8 cellular contexts compared by ENCODE assay signal in the genomic region with DNA sequence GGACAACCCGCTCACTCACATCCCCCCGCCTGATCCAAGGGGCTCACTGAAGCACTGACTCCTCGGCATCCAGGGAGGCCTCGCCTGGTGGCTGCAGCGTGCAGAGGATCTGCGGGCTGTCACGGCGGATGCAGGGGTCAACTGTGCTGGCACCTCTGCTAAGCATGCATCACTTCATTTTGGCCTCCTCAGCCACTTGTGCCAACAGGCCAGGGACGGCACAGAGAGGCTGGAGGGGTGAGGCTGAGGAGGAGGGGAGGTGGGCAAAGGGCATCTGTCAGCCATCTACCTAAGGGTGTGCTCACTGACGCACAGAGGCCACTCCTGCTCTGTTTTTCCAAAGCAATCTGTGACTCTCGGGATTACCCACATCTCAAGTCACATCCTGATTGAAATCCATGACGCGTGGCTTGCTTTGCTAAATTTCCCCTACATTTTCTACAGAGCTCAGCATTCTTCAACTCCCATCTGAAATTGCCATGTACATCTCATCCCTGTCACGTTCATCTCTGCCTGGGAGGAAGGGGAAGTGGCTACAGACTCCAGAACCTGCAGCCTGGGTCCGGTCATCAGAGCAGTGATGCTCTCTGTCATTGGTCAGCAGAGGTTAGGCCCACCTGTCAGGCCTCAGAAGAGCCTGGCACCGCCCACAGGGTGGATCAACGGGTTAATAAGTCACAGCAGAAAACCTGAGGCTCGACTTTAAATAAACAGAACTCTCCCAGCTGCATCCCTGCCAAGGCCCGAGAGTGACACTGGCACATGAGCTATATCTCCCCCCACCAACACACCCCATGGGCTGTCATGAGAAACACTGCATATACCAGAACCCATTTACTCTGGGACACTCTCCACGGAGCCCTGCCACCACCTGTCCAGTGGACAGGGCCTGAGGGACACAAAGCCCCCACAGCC. TPM values are rescaled to one million over a fixed set of nuclear protein-coding genes. Genes with fewer than 3 reads are reported as not detected.
DNase-seq lines count a peak whose midpoint lies in the region; TF ChIP-seq lines count a peak whose summit lies in the region.

No MANE protein-coding gene starts in this region.

- POLR2A ChIA-PET in activated CD4-positive, alpha-beta memory T cell treated with anti-CD3 and anti-CD28 coated beads for 36 hours (lab: Charles Lee), result interaction anchor here (1.2 to 2.7 kb wide), 3 partner anchors 8 to 16 kb away, joined by 3 to 12 read pairs (median 10); a partner anchor contains a TSS

- H3K9me3 Mint-ChIP-seq in activated CD4-positive, alpha-beta memory T cell treated with anti-CD3 and anti-CD28 coated beads for 36 hours, result no peaks in the 10 kb centered on the region

- H3K9ac ChIP-seq in liver (ENCODE audit: low read depth in 1 of 2, low read length in 2 of 2), result no peak overlapping the region

- H3K27me3 Mint-ChIP-seq in activated CD4-positive, alpha-beta memory T cell treated with anti-CD3 and anti-CD28 coated beads for 36 hours, result no peaks in the 10 kb centered on the region

- H3K4me3 Mint-ChIP-seq in activated CD4-positive, alpha-beta memory T cell treated with anti-CD3 and anti-CD28 coated beads for 36 hours, result no peak overlapping the region

- H3K36me3 ChIP-seq in cardiac muscle cell, result no peaks in the 10 kb centered on the region
- H3K36me3 ChIP-seq in liver (ENCODE audit: control insufficient read depth in 4 of 4, insufficient read depth in 3 of 4, low read depth in 1 of 4, low read length in 3 of 4), result no peaks in the 10 kb centered on the region

- no peaks in the 10 kb centered on the region for H3K36me3 Mint-ChIP-seq in activated CD4-positive, alpha-beta memory T cell treated with anti-CD3 and anti-CD28 coated beads for 36 hours

- H3K4me1 ChIP-seq in cardiac muscle cell (ENCODE audit: low read depth) (peaks cover 49% of the 10 kb centered on the region), liver (ENCODE audit: control insufficient read depth in 4 of 4, insufficient read depth in 4 of 4, low read length in 3 of 4) (peaks cover 62 to 97% (median 95%) of the 10 kb centered on the region in 4 donors)

- H3K9me3 ChIP-seq in cardiac muscle cell (ENCODE audit: low read depth) (no peaks in the 10 kb centered on the region), liver (ENCODE audit: control insufficient read depth in 4 of 4, low read length in 3 of 4) (no peaks in the 10 kb centered on the region)

- 34% methylated on average over 20 of the region's 20 CpGs for WGBS in liver

- peak overlapping the region; percentile 48 for H3K27ac ChIP-seq in cardiac muscle cell
- H3K27ac ChIP-seq in liver (ENCODE audit: low read depth in 1 of 2, low read length in 2 of 2), result peak overlapping the region; percentile 81 to 88

- TF ChIP-seq RAD21 in liver (IDR thresholded peaks at IDR 0.05), result peak; percentile 14 to 24

- H3K4me3 ChIP-seq in cardiac muscle cell (no peak overlapping the region), liver (ENCODE audit: low read depth in 1 of 3, low read length in 3 of 3) (no peak overlapping the region)

- peaks cover 87% of the 10 kb centered on the region for H3K4me1 Mint-ChIP-seq in activated CD4-positive, alpha-beta memory T cell treated with anti-CD3 and anti-CD28 coated beads for 36 hours (ENCODE audit: low read depth)

- TF ChIP-seq CTCF in cardiac muscle cell (IDR thresholded peaks at IDR 0.05; ENCODE audit: low read depth, low read length), result no peak
- TF ChIP-seq CTCF in liver (IDR thresholded peaks at IDR 0.05; ENCODE audit: low read depth, low read length, missing input control), result no peak

- no peak for DNase-seq in cardiac muscle cell (ENCODE audit: low read depth in 1 of 2, low spot score in 1 of 2)
- DNase-seq in cardiac septum (ENCODE audit: low spot score), result no peak
- DNase-seq in activated CD4-positive, alpha-beta memory T cell treated with anti-CD3 and anti-CD28 coated beads for 36 hours, result no peak
- no peak for DNase-seq in NCI-H748 (lab: John Stamatoyannopoulos, UW; ENCODE audit: unreplicated experiment)
- no peak for DNase-seq in DMS153 (lab: John Stamatoyannopoulos, UW)
- no peak for DNase-seq in stimulated activated CD8-positive, alpha-beta memory T cell treated with anti-CD3 and anti-CD28 coated beads, Interleukin-4, amount 100 ng/mL, for 48 hours
- DNase-seq in SIG-M5 (lab: John Stamatoyannopoulos, UW), result no peak

- intact Hi-C loops in cardiac septum (cut with DNase I), result no loop called here
- intact Hi-C loops in activated CD4-positive, alpha-beta memory T cell treated with anti-CD3 and anti-CD28 coated beads for 36 hours (cut with micrococcal nuclease), result no loop called here

- CTCF ChIA-PET in activated CD4-positive, alpha-beta memory T cell treated with anti-CD3 and anti-CD28 coated beads for 36 hours (lab: Charles Lee), result interaction anchor here (0.8 to 11.1 kb wide), 7 partner anchors 8 to 85 kb away, joined by 3 to 91 read pairs (median 6); a partner anchor contains a TSS

- peak overlapping the region; percentile 83 for H3K27ac Mint-ChIP-seq in activated CD4-positive, alpha-beta memory T cell treated with anti-CD3 and anti-CD28 coated beads for 36 hours

- H3K27me3 ChIP-seq in cardiac muscle cell, result no peaks in the 10 kb centered on the region
- H3K27me3 ChIP-seq in liver (ENCODE audit: control insufficient read depth in 4 of 4, insufficient read depth in 4 of 4, low read length in 3 of 4), result no peaks in the 10 kb centered on the region

TF ChIP-seq in liver, 16 proteins besides CTCF, POLR2A, EP300 and RAD21 (continues in another document):
- TF ChIP-seq, protein P1, sequence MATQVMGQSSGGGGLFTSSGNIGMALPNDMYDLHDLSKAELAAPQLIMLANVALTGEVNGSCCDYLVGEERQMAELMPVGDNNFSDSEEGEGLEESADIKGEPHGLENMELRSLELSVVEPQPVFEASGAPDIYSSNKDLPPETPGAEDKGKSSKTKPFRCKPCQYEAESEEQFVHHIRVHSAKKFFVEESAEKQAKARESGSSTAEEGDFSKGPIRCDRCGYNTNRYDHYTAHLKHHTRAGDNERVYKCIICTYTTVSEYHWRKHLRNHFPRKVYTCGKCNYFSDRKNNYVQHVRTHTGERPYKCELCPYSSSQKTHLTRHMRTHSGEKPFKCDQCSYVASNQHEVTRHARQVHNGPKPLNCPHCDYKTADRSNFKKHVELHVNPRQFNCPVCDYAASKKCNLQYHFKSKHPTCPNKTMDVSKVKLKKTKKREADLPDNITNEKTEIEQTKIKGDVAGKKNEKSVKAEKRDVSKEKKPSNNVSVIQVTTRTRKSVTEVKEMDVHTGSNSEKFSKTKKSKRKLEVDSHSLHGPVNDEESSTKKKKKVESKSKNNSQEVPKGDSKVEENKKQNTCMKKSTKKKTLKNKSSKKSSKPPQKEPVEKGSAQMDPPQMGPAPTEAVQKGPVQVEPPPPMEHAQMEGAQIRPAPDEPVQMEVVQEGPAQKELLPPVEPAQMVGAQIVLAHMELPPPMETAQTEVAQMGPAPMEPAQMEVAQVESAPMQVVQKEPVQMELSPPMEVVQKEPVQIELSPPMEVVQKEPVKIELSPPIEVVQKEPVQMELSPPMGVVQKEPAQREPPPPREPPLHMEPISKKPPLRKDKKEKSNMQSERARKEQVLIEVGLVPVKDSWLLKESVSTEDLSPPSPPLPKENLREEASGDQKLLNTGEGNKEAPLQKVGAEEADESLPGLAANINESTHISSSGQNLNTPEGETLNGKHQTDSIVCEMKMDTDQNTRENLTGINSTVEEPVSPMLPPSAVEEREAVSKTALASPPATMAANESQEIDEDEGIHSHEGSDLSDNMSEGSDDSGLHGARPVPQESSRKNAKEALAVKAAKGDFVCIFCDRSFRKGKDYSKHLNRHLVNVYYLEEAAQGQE (IDR thresholded peaks at IDR 0.05), result peak; percentile 88
- peak; percentile 55 for TF ChIP-seq FOXA1 (IDR thresholded peaks at IDR 0.05)
- TF ChIP-seq, protein P2, sequence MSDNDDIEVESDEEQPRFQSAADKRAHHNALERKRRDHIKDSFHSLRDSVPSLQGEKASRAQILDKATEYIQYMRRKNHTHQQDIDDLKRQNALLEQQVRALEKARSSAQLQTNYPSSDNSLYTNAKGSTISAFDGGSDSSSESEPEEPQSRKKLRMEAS (IDR thresholded peaks at IDR 0.05), result peak; percentile 79
- peak; percentile 45 for TF ChIP-seq FOXA2 (IDR thresholded peaks at IDR 0.05)
- peak; percentile 51 for TF ChIP-seq YY1 (IDR thresholded peaks at IDR 0.05)
- TF ChIP-seq, protein P3, sequence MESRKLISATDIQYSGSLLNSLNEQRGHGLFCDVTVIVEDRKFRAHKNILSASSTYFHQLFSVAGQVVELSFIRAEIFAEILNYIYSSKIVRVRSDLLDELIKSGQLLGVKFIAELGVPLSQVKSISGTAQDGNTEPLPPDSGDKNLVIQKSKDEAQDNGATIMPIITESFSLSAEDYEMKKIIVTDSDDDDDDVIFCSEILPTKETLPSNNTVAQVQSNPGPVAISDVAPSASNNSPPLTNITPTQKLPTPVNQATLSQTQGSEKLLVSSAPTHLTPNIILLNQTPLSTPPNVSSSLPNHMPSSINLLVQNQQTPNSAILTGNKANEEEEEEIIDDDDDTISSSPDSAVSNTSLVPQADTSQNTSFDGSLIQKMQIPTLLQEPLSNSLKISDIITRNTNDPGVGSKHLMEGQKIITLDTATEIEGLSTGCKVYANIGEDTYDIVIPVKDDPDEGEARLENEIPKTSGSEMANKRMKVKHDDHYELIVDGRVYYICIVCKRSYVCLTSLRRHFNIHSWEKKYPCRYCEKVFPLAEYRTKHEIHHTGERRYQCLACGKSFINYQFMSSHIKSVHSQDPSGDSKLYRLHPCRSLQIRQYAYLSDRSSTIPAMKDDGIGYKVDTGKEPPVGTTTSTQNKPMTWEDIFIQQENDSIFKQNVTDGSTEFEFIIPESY (IDR thresholded peaks at IDR 0.05), result no peak
- peak; percentile 42 for TF ChIP-seq HNF4G (IDR thresholded peaks at IDR 0.05)
- TF ChIP-seq SP1 (IDR thresholded peaks at IDR 0.05), result peak; percentile 83
- peak; percentile 46 to 50 for TF ChIP-seq JUND (IDR thresholded peaks at IDR 0.05)
- TF ChIP-seq RXRA (IDR thresholded peaks at IDR 0.05), result peak in 1 of 2 donors; percentile 60

RNA-seq across cellular contexts. Expression of a gene that starts 17.6 kb away (rescaled TPM):
- total RNA-seq in cardiac muscle cell (19.4 and 20.7 TPM in 2 replicates), cardiac septum (9.9 TPM), liver (10 to 100 TPM in 1 of 2 donors, 1 to 10 TPM in 1; 7.6 to 10.5 TPM)
- polyA plus RNA-seq in cardiac muscle cell (14.8 and 18.2 TPM in 2 replicates), liver (1 to 10 TPM; 4.5 to 5.6 TPM)
- total RNA-seq in activated CD4-positive, alpha-beta memory T cell treated with anti-CD3 and anti-CD28 coated beads for 36 hours, result 10 to 100 TPM; 24.7 to 29.7 TPM

RNA-seq across cellular contexts. Expression of a gene that starts 39.1 kb away (rescaled TPM):
- 514 and 568 TPM in 2 replicates for total RNA-seq in cardiac muscle cell
- 398 and 473 TPM in 2 replicates for polyA plus RNA-seq in cardiac muscle cell
- 161 TPM for total RNA-seq in cardiac septum
- 100 to 1,000 TPM; 232 to 236 TPM for total RNA-seq in activated CD4-positive, alpha-beta memory T cell treated with anti-CD3 and anti-CD28 coated beads for 36 hours
- 100 to 1,000 TPM in 1 of 2 donors, 10 to 100 TPM in 1; 75.8 to 225 TPM for total RNA-seq in liver
- 100 to 1,000 TPM in 1 of 2 donors, 10 to 100 TPM in 1; 59.1 to 126 TPM for polyA plus RNA-seq in liver

RNA-seq across cellular contexts. Expression of a gene that starts 53.4 kb away (rescaled TPM):
- 137 and 160 TPM in 2 replicates for total RNA-seq in cardiac muscle cell
- polyA plus RNA-seq in cardiac muscle cell, result 111 and 127 TPM in 2 replicates
- 59.6 TPM for total RNA-seq in cardiac septum
- total RNA-seq in activated CD4-positive, alpha-beta memory T cell treated with anti-CD3 and anti-CD28 coated beads for 36 hours, result 100 to 1,000 TPM; 112 to 114 TPM
- 10 to 100 TPM; 31.8 to 47.0 TPM for total RNA-seq in liver
- polyA plus RNA-seq in liver, result 10 to 100 TPM; 39.9 to 53.6 TPM
